15 cellular contexts compared by ENCODE assay signal in the genomic region with DNA sequence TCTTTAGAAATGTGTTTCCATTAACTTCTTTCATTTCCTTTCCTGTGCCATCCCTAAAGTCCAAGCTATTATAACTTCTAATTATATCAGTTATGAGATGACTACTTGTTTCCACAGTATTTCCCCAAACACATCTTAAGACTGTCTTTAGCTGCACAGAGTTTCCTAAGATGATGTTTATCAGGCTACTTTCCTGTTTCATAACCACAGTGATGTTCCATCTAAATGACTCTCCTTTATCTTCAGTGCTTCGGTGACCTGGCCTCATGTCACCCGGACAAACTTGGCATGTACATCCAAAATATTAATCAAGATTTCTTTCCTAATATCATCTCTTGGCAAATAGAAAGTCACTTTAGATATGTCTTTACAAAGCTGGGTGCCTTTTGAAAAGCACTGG. TPM values are rescaled to one million over a fixed set of nuclear protein-coding genes. Genes with fewer than 3 reads are reported as not detected.
DNase-seq lines count a peak whose midpoint lies in the region; ATAC-seq and TF ChIP-seq lines count a peak whose summit lies in the region.
"Had no signal": no experiment of that assay in that cellular context is flagged by ENCODE, and none has a peak within 500 bp of the region (broad histone marks: within the 10 kb centered on the region; RNA-seq: fewer than 3 reads in every experiment).

No MANE protein-coding gene starts in this region.

- H3K27ac ChIP-seq in ACC112 (ENCODE audit: low read depth, low read length) (peak overlapping the region; percentile 97), adrenal gland (peak overlapping the region in 2 of 5 donors; percentile 42 to 50)
- H3K27ac ChIP-seq: epithelial cell of prostate had no signal

- no peaks in the 10 kb centered on the region for H3K27me3 ChIP-seq in ACC112 (ENCODE audit: insufficient read depth, low read length)
- no peaks in the 10 kb centered on the region for H3K27me3 ChIP-seq in adrenal gland

- H3K4me3 Mint-ChIP-seq in nephron progenitor cell: no peak overlapping the region
- H3K4me3 Mint-ChIP-seq: immature natural killer cell had no signal

- H3K79me2 ChIP-seq in ACC112 (ENCODE audit: control insufficient read depth, insufficient read depth, low read length, unreplicated experiment): no peaks in the 10 kb centered on the region

- DNase-seq in EH (ENCODE audit: low read depth): peak; percentile 50
- DNase-seq in adrenal gland: peak in 4 of 7 donors; percentile 35 to 75 (median 52)
- no peak for DNase-seq in omental fat pad (ENCODE audit: low spot score)
- no peak for DNase-seq in NOMO-1 (lab: John Stamatoyannopoulos, UW; ENCODE audit: unreplicated experiment in 2 of 2)
- no peak for DNase-seq in NCI-H748 treated with DMSO at 0.1 percent for 48 hours (lab: John Stamatoyannopoulos, UW)
- no peak for DNase-seq in nephron progenitor cell
- DNase-seq: caudate nucleus, immature natural killer cell, mucosa of descending colon, NCI-H1105, NCI-H345, substantia nigra had no signal

- ATAC-seq in omental fat pad (ENCODE audit: low FRiP score) (peak; percentile 4), GM19395 (IDR thresholded peaks at IDR 0.05; ENCODE audit: unreplicated experiment) (no peak)
- ATAC-seq: mucosa of descending colon had no signal

- H2AFZ ChIP-seq in ACC112 (ENCODE audit: low read length, unreplicated experiment): peak overlapping the region; percentile 46

- peaks cover 5% of the 10 kb centered on the region for H3K27me3 Mint-ChIP-seq in nephron progenitor cell (ENCODE audit: low read depth, poor library complexity)

- no peak overlapping the region for H3K4me3 ChIP-seq in ACC112 (ENCODE audit: low read depth, low read length)
- H3K4me3 ChIP-seq in adrenal gland: no peak overlapping the region
- H3K4me3 ChIP-seq: mucosa of descending colon had no signal

- H3K4me1 ChIP-seq in ACC112 (ENCODE audit: control insufficient read depth, insufficient read depth, low read length, unreplicated experiment): peaks cover 44% of the 10 kb centered on the region
- H3K4me1 ChIP-seq in adrenal gland (replicated peaks in 1 of 2): peaks cover 0 to 21% of the 10 kb centered on the region in 2 donors

- TF ChIP-seq CTCF in adrenal gland (IDR thresholded peaks at IDR 0.05) (no peak), omental fat pad (IDR thresholded peaks at IDR 0.05) (no peak), nephron progenitor cell (IDR thresholded peaks at IDR 0.05) (no peak)

- no peak for TF ChIP-seq POLR2A in adrenal gland (IDR thresholded peaks at IDR 0.05)

- H3K9me3 Mint-ChIP-seq in nephron progenitor cell: no peaks in the 10 kb centered on the region
- H3K9me3 Mint-ChIP-seq: immature natural killer cell had no signal

- H3K27ac Mint-ChIP-seq in nephron progenitor cell: no peak overlapping the region

- 6 to 15% (median 12%) methylated on average over 2 of the region's 2 CpGs for WGBS in adrenal gland, 4 donors

- H3K36me3 Mint-ChIP-seq in nephron progenitor cell (ENCODE audit: low read depth): no peaks in the 10 kb centered on the region
- H3K36me3 Mint-ChIP-seq: immature natural killer cell had no signal

- peaks cover 34% of the 10 kb centered on the region for H3K4me1 Mint-ChIP-seq in nephron progenitor cell

- no peaks in the 10 kb centered on the region for H3K9me3 ChIP-seq in adrenal gland (replicated peaks in 1 of 3)
- H3K9me3 ChIP-seq: mucosa of descending colon had no signal

- intact Hi-C loops in adrenal gland (cut with DNase I): no loop called here

- H3K36me3 ChIP-seq in ACC112 (ENCODE audit: insufficient read depth, low read length): no peaks in the 10 kb centered on the region
- H3K36me3 ChIP-seq in adrenal gland (replicated peaks in 1 of 2): no peaks in the 10 kb centered on the region

RNA-seq across cellular contexts. Expression of a gene that starts 18.5 kb away (rescaled TPM):
- total RNA-seq in adrenal gland: not detected
- polyA plus RNA-seq in adrenal gland: not detected
- total RNA-seq in omental fat pad: under 1 TPM in 1 of 4 donors, not detected in 3; 0.56 TPM
- total RNA-seq: mucosa of descending colon had no signal
- polyA plus RNA-seq: immature natural killer cell had no signal

RNA-seq across cellular contexts. Expression of a gene that starts 51.8 kb away (rescaled TPM):
- 10 to 100 TPM; 11.1 to 31.1 (median 19.6) TPM for total RNA-seq in adrenal gland
- polyA plus RNA-seq in adrenal gland: 10 to 100 TPM; 12.1 to 22.2 (median 13.8) TPM
- 10 to 100 TPM; 21.0 to 68.7 (median 31.6) TPM for total RNA-seq in omental fat pad

RNA-seq across cellular contexts. Expression of a gene that starts 51.9 kb away (rescaled TPM):
- total RNA-seq in adrenal gland (10 to 100 TPM in 6 of 8 donors, 1 to 10 TPM in 2; 6.5 to 31.8 (median 21.9) TPM), omental fat pad (10 to 100 TPM in 3 of 4 donors, 1 to 10 TPM in 1; 4.9 to 17.2 (median 12.4) TPM)
- 10 to 100 TPM; 34.3 to 41.1 (median 39.7) TPM for polyA plus RNA-seq in adrenal gland

Comparison
In these comparisons a context has a peak if more than half of its experiments do, and no peak if none do; other contexts are left out.
1. DNase-seq: peak in EH (single experiment) and adrenal gland (4 of 7); none in omental fat pad (single experiment), NOMO-1 (0 of 2), NCI-H748 treated with DMSO at 0.1 percent for 48 hours (single experiment) and nephron progenitor cell (single experiment).